In the genomic region with DNA sequence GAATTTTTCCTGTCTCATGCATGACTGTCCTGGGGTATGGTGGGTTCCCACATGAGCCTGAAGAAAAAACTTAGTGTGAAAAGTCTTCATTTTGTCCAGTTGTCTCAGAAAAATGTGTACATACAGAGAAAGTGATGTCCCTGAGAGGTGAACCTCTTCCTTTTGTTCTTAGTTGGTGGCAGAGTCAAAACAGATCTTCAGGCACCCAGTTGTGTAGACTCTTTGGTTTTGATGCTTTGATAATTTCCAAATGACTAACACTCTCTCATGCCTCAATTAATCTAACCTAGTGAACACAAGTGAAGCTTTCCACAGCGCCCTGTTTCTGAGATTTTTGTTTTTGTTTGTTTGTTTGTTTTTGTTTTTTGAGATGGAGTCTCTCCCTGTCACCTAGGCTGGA, we compare ENCODE assay signal across 14 cellular contexts.
"Had no signal": no experiment of that assay in that cellular context is flagged by ENCODE, and none has a peak within 500 bp of the region (broad histone marks: within the 10 kb centered on the region; RNA-seq: fewer than 3 reads in every experiment).

No MANE protein-coding gene starts in this region.

- DNase-seq: activated CD4-positive, alpha-beta memory T cell treated with anti-CD3 and anti-CD28 coated beads, Interleukin-2, amount 10 ng/mL, durations not matched to agents 7 days and 5 days; activated CD4-positive, alpha-beta T cell treated with anti-CD3 and anti-CD28 coated beads for 36 hours; activated effector memory CD4-positive, alpha-beta T cell treated with Interleukin-2 at 50 U/mL for 16 hours; activated naive CD4-positive, alpha-beta T cell treated with anti-CD3 and anti-CD28 coated beads, Interleukin-2, amount 50 U/mL, for 16 hours; activated T-cell treated with anti-CD3 and anti-CD28 coated beads, Interleukin-2, amount 50 U/mL, for 4 hours; adrenal gland; dermis blood vessel endothelial cell; foreskin melanocyte; heart left ventricle; mesendoderm; natural killer cell; stimulated activated CD4-positive, alpha-beta T cell treated with anti-CD3 and anti-CD28 coated beads, Interleukin-2, amount 100 ng/mL, for 24 hours; stomach; upper lobe of right lung had no signal

- ATAC-seq: activated CD4-positive, alpha-beta T cell treated with anti-CD3 and anti-CD28 coated beads for 36 hours; activated T-cell treated with anti-CD3 and anti-CD28 coated beads, Interleukin-2, amount 50 U/mL, for 4 hours; heart left ventricle; natural killer cell; upper lobe of right lung had no signal
